1 cellular context compared by ENCODE assay signal in the genomic region with DNA sequence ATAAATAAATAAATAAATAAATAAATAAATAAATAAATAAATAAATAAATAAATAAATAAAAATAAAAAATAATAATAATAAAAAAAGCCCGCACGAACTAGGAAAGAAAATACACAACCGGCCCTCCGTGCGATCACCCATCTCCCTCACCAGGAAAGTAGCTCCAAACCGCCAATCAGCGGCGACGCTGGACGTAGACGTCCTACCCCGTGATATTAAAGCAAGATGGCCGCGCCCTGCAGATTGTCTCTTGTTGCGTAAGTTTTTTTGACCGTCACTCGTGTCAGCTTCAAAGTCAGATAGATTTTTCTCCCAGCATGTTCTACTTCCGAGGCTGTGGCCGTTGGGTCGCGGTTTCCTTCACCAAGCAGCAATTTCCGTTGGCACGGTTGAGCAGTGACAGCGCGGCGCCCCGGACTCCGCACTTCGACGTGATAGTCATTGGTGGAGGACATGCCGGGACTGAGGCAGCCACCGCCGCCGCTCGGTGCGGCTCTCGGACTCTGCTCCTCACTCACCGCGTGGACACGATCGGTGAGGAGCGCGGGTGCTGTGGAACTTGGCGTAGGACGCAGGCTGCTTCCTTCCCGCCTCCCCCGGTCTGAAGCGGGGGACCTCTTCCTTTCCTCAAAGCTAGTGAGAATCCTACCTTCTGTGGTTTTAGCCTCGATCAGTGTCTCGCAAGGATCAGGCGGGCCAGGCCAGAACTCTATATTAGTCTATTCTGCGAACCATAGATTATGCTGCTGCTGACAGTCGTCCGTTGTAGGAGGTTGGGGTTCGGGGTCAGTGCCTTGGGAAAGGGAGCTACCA.
TF ChIP-seq lines count a peak whose summit lies in the region.

TSS of gene MTO1 (plus strand) at position 201 of the 814 bp plus-strand sequence. CDS start at position 319, 118 bp downstream.

TF ChIP-seq in GM23338, 12 proteins besides CTCF, POLR2A, EP300 and RAD21 (continued from another document):
- TF ChIP-seq, protein P1, sequence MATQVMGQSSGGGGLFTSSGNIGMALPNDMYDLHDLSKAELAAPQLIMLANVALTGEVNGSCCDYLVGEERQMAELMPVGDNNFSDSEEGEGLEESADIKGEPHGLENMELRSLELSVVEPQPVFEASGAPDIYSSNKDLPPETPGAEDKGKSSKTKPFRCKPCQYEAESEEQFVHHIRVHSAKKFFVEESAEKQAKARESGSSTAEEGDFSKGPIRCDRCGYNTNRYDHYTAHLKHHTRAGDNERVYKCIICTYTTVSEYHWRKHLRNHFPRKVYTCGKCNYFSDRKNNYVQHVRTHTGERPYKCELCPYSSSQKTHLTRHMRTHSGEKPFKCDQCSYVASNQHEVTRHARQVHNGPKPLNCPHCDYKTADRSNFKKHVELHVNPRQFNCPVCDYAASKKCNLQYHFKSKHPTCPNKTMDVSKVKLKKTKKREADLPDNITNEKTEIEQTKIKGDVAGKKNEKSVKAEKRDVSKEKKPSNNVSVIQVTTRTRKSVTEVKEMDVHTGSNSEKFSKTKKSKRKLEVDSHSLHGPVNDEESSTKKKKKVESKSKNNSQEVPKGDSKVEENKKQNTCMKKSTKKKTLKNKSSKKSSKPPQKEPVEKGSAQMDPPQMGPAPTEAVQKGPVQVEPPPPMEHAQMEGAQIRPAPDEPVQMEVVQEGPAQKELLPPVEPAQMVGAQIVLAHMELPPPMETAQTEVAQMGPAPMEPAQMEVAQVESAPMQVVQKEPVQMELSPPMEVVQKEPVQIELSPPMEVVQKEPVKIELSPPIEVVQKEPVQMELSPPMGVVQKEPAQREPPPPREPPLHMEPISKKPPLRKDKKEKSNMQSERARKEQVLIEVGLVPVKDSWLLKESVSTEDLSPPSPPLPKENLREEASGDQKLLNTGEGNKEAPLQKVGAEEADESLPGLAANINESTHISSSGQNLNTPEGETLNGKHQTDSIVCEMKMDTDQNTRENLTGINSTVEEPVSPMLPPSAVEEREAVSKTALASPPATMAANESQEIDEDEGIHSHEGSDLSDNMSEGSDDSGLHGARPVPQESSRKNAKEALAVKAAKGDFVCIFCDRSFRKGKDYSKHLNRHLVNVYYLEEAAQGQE (IDR thresholded peaks at IDR 0.05; ENCODE audit: unreplicated experiment), result no peak
- no peak for TF ChIP-seq JUNB (IDR thresholded peaks at IDR 0.05; ENCODE audit: unreplicated experiment)
- TF ChIP-seq, protein P2, sequence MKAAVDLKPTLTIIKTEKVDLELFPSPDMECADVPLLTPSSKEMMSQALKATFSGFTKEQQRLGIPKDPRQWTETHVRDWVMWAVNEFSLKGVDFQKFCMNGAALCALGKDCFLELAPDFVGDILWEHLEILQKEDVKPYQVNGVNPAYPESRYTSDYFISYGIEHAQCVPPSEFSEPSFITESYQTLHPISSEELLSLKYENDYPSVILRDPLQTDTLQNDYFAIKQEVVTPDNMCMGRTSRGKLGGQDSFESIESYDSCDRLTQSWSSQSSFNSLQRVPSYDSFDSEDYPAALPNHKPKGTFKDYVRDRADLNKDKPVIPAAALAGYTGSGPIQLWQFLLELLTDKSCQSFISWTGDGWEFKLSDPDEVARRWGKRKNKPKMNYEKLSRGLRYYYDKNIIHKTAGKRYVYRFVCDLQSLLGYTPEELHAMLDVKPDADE (IDR thresholded peaks at IDR 0.05), result no peak
TF ChIP-seq in GM23338: peak in this region for 2.
